In the genomic region with DNA sequence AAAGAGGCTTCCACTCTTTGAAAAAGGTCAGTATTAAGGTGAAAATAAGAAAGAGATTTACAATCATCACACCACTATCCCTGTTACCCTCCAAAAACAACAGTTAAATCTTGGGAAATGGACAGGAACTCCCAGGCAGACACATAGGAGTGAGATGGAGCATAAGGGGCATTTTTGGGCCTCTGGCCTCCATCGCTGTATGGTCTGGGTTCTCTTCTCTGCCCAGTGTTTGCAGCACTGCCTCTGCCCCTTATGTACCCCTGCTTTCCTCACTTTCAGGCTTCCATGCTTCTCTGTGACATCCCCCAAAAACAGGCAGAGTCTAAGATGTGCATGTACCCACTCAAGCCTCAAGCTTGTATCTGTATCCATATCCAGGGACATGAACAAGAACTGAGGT, we compare ENCODE assay signal across 12 cellular contexts. TPM values are rescaled to one million over a fixed set of nuclear protein-coding genes. Genes with fewer than 3 reads are reported as not detected.
DNase-seq lines count a peak whose midpoint lies in the region; ATAC-seq and TF ChIP-seq lines count a peak whose summit lies in the region.
"Had no signal": no experiment of that assay in that cellular context is flagged by ENCODE, and none has a peak within 500 bp of the region (broad histone marks: within the 10 kb centered on the region; RNA-seq: fewer than 3 reads in every experiment).

No MANE protein-coding gene starts in this region.

- H3K27me3 ChIP-seq in left ventricle myocardium inferior (ENCODE audit: low read depth) (peaks cover 100% of the 10 kb centered on the region), muscle layer of colon (ENCODE audit: control insufficient read depth in 1 of 2, insufficient read depth in 2 of 2, low read length in 2 of 2) (no peaks in the 10 kb centered on the region), vagina (no peaks in the 10 kb centered on the region)

- no peaks in the 10 kb centered on the region for H3K9me3 Mint-ChIP-seq in MCF 10A (ENCODE audit: unreplicated experiment)

- peak overlapping the region; percentile 74 for H3K4me3 ChIP-seq in left ventricle myocardium inferior
- peak overlapping the region in 1 of 2 donors; percentile 36 for H3K4me3 ChIP-seq in muscle layer of colon (ENCODE audit: low read depth in 1 of 2, low read length in 2 of 2)
- no peak overlapping the region for H3K4me3 ChIP-seq in vagina

- TF ChIP-seq CTCF in left ventricle myocardium inferior (IDR thresholded peaks at IDR 0.05; ENCODE audit: borderline replicate concordance): no peak
- TF ChIP-seq CTCF in MCF 10A (IDR thresholded peaks at IDR 0.05; ENCODE audit: unreplicated experiment): no peak
- no peak for TF ChIP-seq CTCF in vagina (IDR thresholded peaks at IDR 0.05)

- peaks cover 46% of the 10 kb centered on the region for H3K4me1 ChIP-seq in left ventricle myocardium inferior
- H3K4me1 ChIP-seq in muscle layer of colon (ENCODE audit: insufficient read depth, low read length): peaks cover 57% of the 10 kb centered on the region
- H3K4me1 ChIP-seq in vagina: peaks cover 47% of the 10 kb centered on the region

- H3K27ac ChIP-seq in left ventricle myocardium inferior (replicated peaks) (peak overlapping the region; percentile 90), muscle layer of colon (ENCODE audit: low read depth, low read length) (peak overlapping the region; percentile 99), vagina (peak overlapping the region; percentile 95)

- H3K4me3 Mint-ChIP-seq in MCF 10A (ENCODE audit: unreplicated experiment): peak overlapping the region; percentile 75

- peak overlapping the region; percentile 62 for H3K9ac ChIP-seq in muscle layer of colon (ENCODE audit: low read length)

- intact Hi-C loops in left ventricle myocardium inferior (cut with micrococcal nuclease): no loop called here
- intact Hi-C loops in left ventricle myocardium superior (cut with micrococcal nuclease): no loop called here
- intact Hi-C loops in MCF 10A (cut with micrococcal nuclease): no loop called here
- intact Hi-C loops in vagina (cut with DNase I): no loop called here

- POLR2A ChIA-PET in MCF 10A (lab: Yijun Ruan, JAX): no interaction called here

- DNase-seq in left ventricle myocardium inferior (no peak), left ventricle myocardium superior (no peak), MCF 10A (ENCODE audit: unreplicated experiment) (no peak), vagina (ENCODE audit: extremely low spot score in 2 of 2) (no peak), anterior cingulate cortex (lab: John Stamatoyannopoulos, UW) (no peak), NCI-H526 treated with DMSO at 0.1 percent for 48 hours (lab: John Stamatoyannopoulos, UW) (no peak)
- DNase-seq: NCI-H524 treated with DMSO at 0.1 percent for 48 hours; stimulated activated CD4-positive, alpha-beta T cell treated with anti-CD3 and anti-CD28 coated beads, Interleukin-15, amount 100 ng/mL, for 24 hours had no signal

- CTCF ChIA-PET in MCF 10A (lab: Yijun Ruan, JAX): no interaction called here

- H3K27me3 Mint-ChIP-seq in MCF 10A (ENCODE audit: insufficient read depth, unreplicated experiment): no peaks in the 10 kb centered on the region

- no peak for TF ChIP-seq POLR2A in vagina (IDR thresholded peaks at IDR 0.05)

- H3K27ac Mint-ChIP-seq in MCF 10A (ENCODE audit: low read depth, unreplicated experiment): no peak overlapping the region

- no peaks in the 10 kb centered on the region for H3K4me1 Mint-ChIP-seq in MCF 10A (ENCODE audit: insufficient read depth, unreplicated experiment)

- no peaks in the 10 kb centered on the region for H3K9me3 ChIP-seq in left ventricle myocardium inferior (replicated peaks)
- H3K9me3 ChIP-seq in muscle layer of colon (ENCODE audit: low read length): no peaks in the 10 kb centered on the region
- H3K9me3 ChIP-seq in vagina: no peaks in the 10 kb centered on the region

- ATAC-seq in left ventricle myocardium superior (no peak), HG03469 (IDR thresholded peaks at IDR 0.05; ENCODE audit: unreplicated experiment) (no peak)
- ATAC-seq: HCT116 had no signal

- BruUV-seq in MCF 10A (replicated peaks; lab: Mats Ljungman, UMichigan): no TSS peak

- H3K36me3 ChIP-seq in left ventricle myocardium inferior (no peaks in the 10 kb centered on the region), muscle layer of colon (ENCODE audit: insufficient read depth, low read length) (peaks cover 7% of the 10 kb centered on the region), vagina (no peaks in the 10 kb centered on the region)

- no peaks in the 10 kb centered on the region for H3K36me3 Mint-ChIP-seq in MCF 10A (ENCODE audit: insufficient read depth, unreplicated experiment)

RNA-seq across cellular contexts. Expression of gene HOXB2, which starts 0.6 kb away (rescaled TPM):
- total RNA-seq in left ventricle myocardium inferior (1.9 TPM), left ventricle myocardium superior (2.8 TPM), MCF 10A (2022) (3.0 and 4.8 TPM in 2 replicates), vagina (14.2 TPM)

RNA-seq across cellular contexts. Expression of gene HOXB1, which starts 14.7 kb away (rescaled TPM):
- not detected for total RNA-seq in left ventricle myocardium inferior
- total RNA-seq in left ventricle myocardium superior: not detected
- not detected in 2 replicates for total RNA-seq in MCF 10A (2022)
- not detected for total RNA-seq in vagina
- total RNA-seq: dermis blood vessel endothelial cell had no signal

RNA-seq across cellular contexts. Expression of gene HOXB4, which starts 32.6 kb away (rescaled TPM):
- total RNA-seq in left ventricle myocardium inferior (0.25 TPM), left ventricle myocardium superior (0.79 TPM), MCF 10A (2022) (0.21 and 0.44 TPM in 2 replicates), vagina (1.5 TPM)

RNA-seq across cellular contexts. Expression of gene HOXB3, which starts 44.5 kb away (rescaled TPM):
- 0.91 TPM for total RNA-seq in left ventricle myocardium inferior
- total RNA-seq in left ventricle myocardium superior: 2.7 TPM
- 0.79 and 0.88 TPM in 2 replicates for total RNA-seq in MCF 10A (2022)
- 17.7 TPM for total RNA-seq in vagina

RNA-seq across cellular contexts. Expression of gene HOXB5, which starts 48.0 kb away (rescaled TPM):
- not detected for total RNA-seq in left ventricle myocardium inferior
- total RNA-seq in left ventricle myocardium superior: not detected
- not detected in 2 replicates for total RNA-seq in MCF 10A (2022)
- total RNA-seq in vagina: 0.74 TPM
